Comparison of ENCODE assay signal across 9 cellular contexts in the genomic region with DNA sequence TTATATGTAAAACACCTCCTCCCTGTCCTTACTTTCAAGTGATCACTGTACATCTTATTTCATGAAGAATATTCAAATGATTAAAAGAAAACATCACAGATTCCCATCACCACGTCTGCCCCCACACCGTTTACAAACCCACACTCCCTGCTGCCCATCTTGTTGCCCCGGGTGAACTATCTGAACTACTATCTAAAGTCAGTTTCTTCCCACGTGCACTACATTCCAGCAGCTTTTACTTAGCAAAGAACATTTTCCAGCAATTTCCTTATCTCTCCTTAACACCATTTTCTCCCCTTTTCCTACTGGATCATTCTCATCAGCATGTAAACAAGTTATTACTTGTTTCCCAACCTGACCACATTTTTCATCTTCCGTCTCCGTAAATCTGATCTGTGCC. TPM values are rescaled to one million over a fixed set of nuclear protein-coding genes. Genes with fewer than 3 reads are reported as not detected.
A peak's percentile ranks its signal among the peaks of the same experiment; 100 is the strongest.
DNase-seq lines count a peak whose midpoint lies in the region; ATAC-seq, FAIRE-seq and TF ChIP-seq lines count a peak whose summit lies in the region.
"Not testable (repeated sequence)": the region's sequence is repeated elsewhere in the genome, so short reads cannot be mapped to it uniquely, and the experiment has no call there.
"Had no signal": no experiment of that assay in that cellular context is flagged by ENCODE, and none has a peak within 500 bp of the region (broad histone marks: within the 10 kb centered on the region; RNA-seq: fewer than 3 reads in every experiment).

No MANE protein-coding gene starts in this region.

- DNase-seq in GM12892 (ENCODE audit: insufficient read length); RWPE2 (ENCODE audit: low spot score); astrocyte (ENCODE audit: low read depth); central memory CD8-positive, alpha-beta T cell (ENCODE audit: low spot score in 2 of 2); epithelial cell of prostate (ENCODE audit: low read depth, low spot score); HepG2 (ENCODE audit: low spot score); nephron progenitor cell; stimulated activated effector memory CD8-positive, alpha-beta T cell treated with anti-CD3 and anti-CD28 coated beads, Interleukin-12 subunit alpha, Interleukin-12 subunit beta, amount 100 ng/mL, for 72 hours (ENCODE audit: low spot score in 2 of 2): not testable (repeated sequence)

- CTCF ChIA-PET in HepG2 (lab: Yijun Ruan, JAX; ENCODE audit: low intra/inter-chr PET ratio, low total read pairs) = not testable (repeated sequence)

- H4K20me1 ChIP-seq in astrocyte (ENCODE audit: insufficient read depth, low read length); HepG2 (ENCODE audit: insufficient read depth, low read length): not testable (repeated sequence)

- not testable (repeated sequence) for TF ChIP-seq RAD21 in HepG2 (CRISPR knock-in tag; IDR thresholded peaks at IDR 0.05)

- H3K27ac ChIP-seq in RWPE2 (ENCODE audit: poor library complexity, severe bottlenecking) (peak overlapping the region; percentile 27), epithelial cell of prostate (peak overlapping the region; percentile 17)
- H3K27ac ChIP-seq in astrocyte (ENCODE audit: low read depth, low read length); HepG2 (ENCODE audit: extremely low read length, insufficient read depth, low read length): not testable (repeated sequence)

- H3K27ac Mint-ChIP-seq in astrocyte (ENCODE audit: unreplicated experiment) (peak overlapping the region; percentile 35), nephron progenitor cell (peak overlapping the region; percentile 18)
- peak overlapping the region; percentile 18 for H3K27ac Mint-ChIP-seq in central memory CD8-positive, alpha-beta T cell (ENCODE audit: low read depth)
- H3K27ac Mint-ChIP-seq in stimulated activated effector memory CD8-positive, alpha-beta T cell treated with anti-CD3 and anti-CD28 coated beads, Interleukin-12 subunit alpha, Interleukin-12 subunit beta, amount 100 ng/mL, for 72 hours = peak overlapping the region; percentile 2

- FAIRE-seq in GM12892 (lab: Jason Lieb, UNC) (peak; percentile 40), astrocyte (lab: Jason Lieb, UNC) (peak; percentile 41)
- FAIRE-seq in HepG2 (lab: Jason Lieb, UNC) = not testable (repeated sequence)

- peaks cover 41% of the 10 kb centered on the region for H3K36me3 ChIP-seq in RWPE2 (ENCODE audit: low read depth)
- H3K36me3 ChIP-seq in astrocyte (ENCODE audit: insufficient read depth, low read length); HepG2 (replicated peaks in 1 of 2; ENCODE audit: control insufficient read depth in 1 of 2, insufficient read depth in 2 of 2, low read length in 2 of 2): not testable (repeated sequence)

- H2AFZ ChIP-seq in astrocyte (ENCODE audit: low read depth, low read length); HepG2 (ENCODE audit: low read length): not testable (repeated sequence)

- H3K79me2 ChIP-seq in astrocyte (ENCODE audit: insufficient read depth, low read length) (peaks cover 30% of the 10 kb centered on the region), HepG2 (ENCODE audit: insufficient read depth, low read length) (peaks cover 20% of the 10 kb centered on the region)

- H3K27me3 Mint-ChIP-seq in astrocyte (ENCODE audit: low read depth, unreplicated experiment); central memory CD8-positive, alpha-beta T cell; nephron progenitor cell (ENCODE audit: low read depth, poor library complexity): not testable (repeated sequence)

- intact Hi-C loops in HepG2 (cut with micrococcal nuclease; ENCODE audit: unreplicated experiment) = not testable (repeated sequence)

- not testable (repeated sequence) for H3K27me3 ChIP-seq in RWPE2 (ENCODE audit: insufficient read depth, poor library complexity, severe bottlenecking); astrocyte (ENCODE audit: insufficient read depth, low read length); HepG2 (ENCODE audit: control insufficient read depth in 1 of 2, insufficient read depth in 2 of 2, low read length in 2 of 2)

- TF ChIP-seq POLR2A in GM12892 (IDR thresholded peaks at IDR 0.05; ENCODE audit: low read depth, low read length); HepG2 (IDR thresholded peaks at IDR 0.05; ENCODE audit: insufficient read depth in 1 of 2, low read depth in 2 of 2, low read length in 2 of 2): not testable (repeated sequence)

- 46% methylated on average over 6 of the region's 6 CpGs for WGBS in HepG2 (ENCODE audit: low lambda C conversion rate)

- H3K4me3 ChIP-seq in RWPE2 (ENCODE audit: severe bottlenecking); astrocyte (ENCODE audit: insufficient read depth, low read depth, low read length); HepG2 (replicated peaks in 1 of 3; ENCODE audit: insufficient read depth in 1 of 3, low read depth in 2 of 3, low read length in 3 of 3): not testable (repeated sequence)

- H3K9me3 ChIP-seq in RWPE2 (ENCODE audit: severe bottlenecking); astrocyte (ENCODE audit: insufficient read depth, low read depth, low read length); HepG2 (ENCODE audit: low read length): not testable (repeated sequence)

- H3K9ac ChIP-seq in astrocyte (ENCODE audit: low read length); HepG2 (ENCODE audit: insufficient read depth, low read depth, low read length): not testable (repeated sequence)

- TF ChIP-seq CTCF in RWPE2 (IDR thresholded peaks at IDR 0.05; ENCODE audit: poor library complexity, severe bottlenecking); astrocyte (IDR thresholded peaks at IDR 0.05; ENCODE audit: insufficient read depth, low read depth, low read length); HepG2 (CRISPR knock-in tag; IDR thresholded peaks at IDR 0.05); nephron progenitor cell (IDR thresholded peaks at IDR 0.05): not testable (repeated sequence)

- H3K9me3 Mint-ChIP-seq in astrocyte (ENCODE audit: unreplicated experiment); central memory CD8-positive, alpha-beta T cell; stimulated activated effector memory CD8-positive, alpha-beta T cell treated with anti-CD3 and anti-CD28 coated beads, Interleukin-12 subunit alpha, Interleukin-12 subunit beta, amount 100 ng/mL, for 72 hours: not testable (repeated sequence)
- peaks cover 29% of the 10 kb centered on the region for H3K9me3 Mint-ChIP-seq in nephron progenitor cell

- not testable (repeated sequence) for H3K4me2 ChIP-seq in astrocyte (ENCODE audit: low read length); HepG2 (ENCODE audit: low read depth, low read length)

- in situ Hi-C loops in HepG2 (cut with HindIII; ENCODE audit: extremely low pct_ligation_motif_present, low pct_unique_long_range_greater_than_20kb) = not testable (repeated sequence)

- not testable (repeated sequence) for H3K4me3 Mint-ChIP-seq in astrocyte (ENCODE audit: unreplicated experiment); central memory CD8-positive, alpha-beta T cell; nephron progenitor cell; stimulated activated effector memory CD8-positive, alpha-beta T cell treated with anti-CD3 and anti-CD28 coated beads, Interleukin-12 subunit alpha, Interleukin-12 subunit beta, amount 100 ng/mL, for 72 hours

- peak; percentile 42 for ATAC-seq in RWPE2 (ENCODE audit: low read depth)
- not testable (repeated sequence) for ATAC-seq in central memory CD8-positive, alpha-beta T cell (replicated peaks; ENCODE audit: extremely low read depth, poor library complexity, severe bottlenecking); stimulated activated effector memory CD8-positive, alpha-beta T cell treated with anti-CD3 and anti-CD28 coated beads, Interleukin-12 subunit alpha, Interleukin-12 subunit beta, amount 100 ng/mL, for 72 hours
- ATAC-seq in HepG2 = peak; percentile 60

- not testable (repeated sequence) for H3K4me1 ChIP-seq in RWPE2 (ENCODE audit: insufficient read depth, poor library complexity, severe bottlenecking); astrocyte (ENCODE audit: insufficient read depth, low read length)
- H3K4me1 ChIP-seq in HepG2 (ENCODE audit: insufficient read depth, low read length) = peaks cover 16% of the 10 kb centered on the region; the same call in 1 of the 2 replicates

- not testable (repeated sequence) for TF ChIP-seq EP300 in HepG2 (IDR thresholded peaks at IDR 0.05; ENCODE audit: low read depth in 2 of 2, low read length in 2 of 2); HepG2 (CRISPR knock-in tag; IDR thresholded peaks at IDR 0.05; ENCODE audit: borderline replicate concordance)

- not testable (repeated sequence) for H3K4me1 Mint-ChIP-seq in astrocyte (ENCODE audit: low read depth, unreplicated experiment); nephron progenitor cell
- peaks cover 41% of the 10 kb centered on the region for H3K4me1 Mint-ChIP-seq in central memory CD8-positive, alpha-beta T cell
- H3K4me1 Mint-ChIP-seq in stimulated activated effector memory CD8-positive, alpha-beta T cell treated with anti-CD3 and anti-CD28 coated beads, Interleukin-12 subunit alpha, Interleukin-12 subunit beta, amount 100 ng/mL, for 72 hours = peaks cover 52% of the 10 kb centered on the region

- not testable (repeated sequence) for BruUV-seq in HepG2 (replicated peaks; lab: Mats Ljungman, UMichigan)

- POLR2A ChIA-PET in HepG2 (lab: Yijun Ruan, JAX) = not testable (repeated sequence)

- H3K36me3 Mint-ChIP-seq in astrocyte (ENCODE audit: low read depth, unreplicated experiment); central memory CD8-positive, alpha-beta T cell (ENCODE audit: insufficient read depth): not testable (repeated sequence)
- H3K36me3 Mint-ChIP-seq in nephron progenitor cell (ENCODE audit: low read depth) = peaks cover 70% of the 10 kb centered on the region
- peaks cover 54% of the 10 kb centered on the region for H3K36me3 Mint-ChIP-seq in stimulated activated effector memory CD8-positive, alpha-beta T cell treated with anti-CD3 and anti-CD28 coated beads, Interleukin-12 subunit alpha, Interleukin-12 subunit beta, amount 100 ng/mL, for 72 hours

RNA-seq across cellular contexts. Expression of gene SPDYE16, which starts 16.6 kb away (rescaled TPM):
- polyA plus RNA-seq in GM12892 (2012; ENCODE audit: missing spikeins) = 1.8 TPM
- not detected in 2 replicates for total RNA-seq in astrocyte
- 0.08 and 0.11 TPM in 2 replicates for total RNA-seq in HepG2 (2016; rRNA removed; fragmentation: Illumina TruSeq; extraction: Trizol)
- not detected in 2 replicates for total RNA-seq in HepG2 (2016; cell fraction: cytosol; rRNA removed; fragmentation: Illumina TruSeq; extraction: Trizol; ENCODE audit: low read depth)
- total RNA-seq in HepG2 (2016; cell fraction: insoluble cytoplasmic fraction; rRNA removed; fragmentation: Illumina TruSeq; extraction: Trizol) = not detected in 2 replicates
- total RNA-seq in HepG2 (2016; cell fraction: membrane; rRNA removed; fragmentation: Illumina TruSeq; extraction: Trizol) = not detected in 2 replicates
- total RNA-seq in HepG2 (2016; cell fraction: nucleus; rRNA removed; fragmentation: Illumina TruSeq; extraction: Trizol) = not detected in 2 replicates
- polyA plus RNA-seq in HepG2 (2011; rRNA removed) = 0.13 TPM in 1 of 2 replicates, not detected in the other
- not detected in 2 replicates for polyA plus RNA-seq in HepG2 (2011; cell fraction: cytosol; rRNA removed)
- polyA plus RNA-seq in HepG2 (2011; cell fraction: nucleus; rRNA removed) = not detected in 2 replicates
- 0.15 TPM in 2 replicates for polyA plus RNA-seq in HepG2 (2012)
- polyA plus RNA-seq in HepG2 (2016; cell fraction: cytosol; fragmentation: Illumina TruSeq; extraction: Trizol; ENCODE audit: low read depth) = not detected in 2 replicates
- polyA plus RNA-seq in HepG2 (2016; cell fraction: insoluble cytoplasmic fraction; fragmentation: Illumina TruSeq; extraction: Trizol; ENCODE audit: low read depth) = not detected in 2 replicates
- polyA plus RNA-seq in HepG2 (2016; cell fraction: membrane; fragmentation: Illumina TruSeq; extraction: Trizol; ENCODE audit: low read depth) = not detected in 2 replicates
- polyA plus RNA-seq in HepG2 (2016; cell fraction: nucleus; fragmentation: Illumina TruSeq; extraction: Trizol; ENCODE audit: insufficient read depth, low read depth) = 0.25 TPM in 1 of 2 replicates, not detected in the other
- polyA minus RNA-seq in HepG2 (2011; rRNA and poly(A)+ RNA removed; ENCODE audit: low replicate concordance) = not detected in 2 replicates
- polyA minus RNA-seq in HepG2 (2011; cell fraction: cytosol; rRNA and poly(A)+ RNA removed) = not detected in 2 replicates
- polyA minus RNA-seq in HepG2 (2011; cell fraction: nucleus; rRNA and poly(A)+ RNA removed) = 0.13 TPM in 1 of 2 replicates, not detected in the other
- total RNA-seq: H4 had no signal

RNA-seq across cellular contexts. Expression of gene UPK3B, which starts 49.3 kb away (rescaled TPM):
- polyA plus RNA-seq in GM12892 (2012; ENCODE audit: missing spikeins) = not detected
- 0.64 TPM in 1 of 2 replicates, not detected in the other for total RNA-seq in astrocyte
- total RNA-seq in HepG2 (2016; rRNA removed; fragmentation: Illumina TruSeq; extraction: Trizol) = not detected in 2 replicates
- 0.10 TPM in 1 of 2 replicates, not detected in the other for total RNA-seq in HepG2 (2016; cell fraction: cytosol; rRNA removed; fragmentation: Illumina TruSeq; extraction: Trizol; ENCODE audit: low read depth)
- 0.11 TPM in 1 of 2 replicates, not detected in the other for total RNA-seq in HepG2 (2016; cell fraction: insoluble cytoplasmic fraction; rRNA removed; fragmentation: Illumina TruSeq; extraction: Trizol)
- 0.10 TPM in 1 of 2 replicates, not detected in the other for total RNA-seq in HepG2 (2016; cell fraction: membrane; rRNA removed; fragmentation: Illumina TruSeq; extraction: Trizol)
- total RNA-seq in HepG2 (2016; cell fraction: nucleus; rRNA removed; fragmentation: Illumina TruSeq; extraction: Trizol) = 2.0 TPM in 1 of 2 replicates, not detected in the other
- polyA plus RNA-seq in HepG2 (2011; rRNA removed) = not detected in 2 replicates
- not detected in 2 replicates for polyA plus RNA-seq in HepG2 (2011; cell fraction: cytosol; rRNA removed)
- polyA plus RNA-seq in HepG2 (2011; cell fraction: nucleus; rRNA removed) = 0.13 and 0.14 TPM in 2 replicates
- not detected in 2 replicates for polyA plus RNA-seq in HepG2 (2012)
- not detected in 2 replicates for polyA plus RNA-seq in HepG2 (2016; cell fraction: cytosol; fragmentation: Illumina TruSeq; extraction: Trizol; ENCODE audit: low read depth)
- not detected in 2 replicates for polyA plus RNA-seq in HepG2 (2016; cell fraction: insoluble cytoplasmic fraction; fragmentation: Illumina TruSeq; extraction: Trizol; ENCODE audit: low read depth)
- not detected in 2 replicates for polyA plus RNA-seq in HepG2 (2016; cell fraction: membrane; fragmentation: Illumina TruSeq; extraction: Trizol; ENCODE audit: low read depth)
- polyA plus RNA-seq in HepG2 (2016; cell fraction: nucleus; fragmentation: Illumina TruSeq; extraction: Trizol; ENCODE audit: insufficient read depth, low read depth) = not detected in 2 replicates
- 0.82 and 1.7 TPM in 2 replicates for polyA minus RNA-seq in HepG2 (2011; rRNA and poly(A)+ RNA removed; ENCODE audit: low replicate concordance)
- not detected in 2 replicates for polyA minus RNA-seq in HepG2 (2011; cell fraction: cytosol; rRNA and poly(A)+ RNA removed)
- 0.62 and 1.8 TPM in 2 replicates for polyA minus RNA-seq in HepG2 (2011; cell fraction: nucleus; rRNA and poly(A)+ RNA removed)
- total RNA-seq: H4 had no signal
